In the genomic region with DNA sequence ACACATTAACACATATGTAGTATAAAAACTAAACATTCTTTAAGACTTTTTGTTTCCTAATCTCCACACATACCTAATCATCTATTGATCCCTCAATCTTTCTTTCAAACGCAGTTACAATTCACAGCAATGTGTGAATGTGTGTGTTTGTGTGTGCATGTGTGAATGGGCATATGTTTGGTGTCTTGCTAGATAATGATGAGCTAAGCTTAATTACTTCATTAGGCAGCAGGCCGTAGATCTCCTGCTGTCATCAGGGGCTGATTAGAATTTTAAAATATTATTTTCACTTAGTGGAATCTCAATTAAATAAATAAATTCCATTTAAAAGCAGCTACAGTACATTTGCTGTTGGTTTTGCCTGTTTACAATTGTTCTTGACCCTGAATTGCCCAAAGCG, we compare ENCODE assay signal across 30 cellular contexts.
"Had no signal": no experiment of that assay in that cellular context is flagged by ENCODE, and none has a peak within 500 bp of the region (broad histone marks: within the 10 kb centered on the region; RNA-seq: fewer than 3 reads in every experiment).

No MANE protein-coding gene starts in this region.

- ATAC-seq: naive thymus-derived CD4-positive, alpha-beta T cell; natural killer cell; psoas muscle; right cardiac atrium; sciatic nerve; stimulated activated memory B cell treated with anti-CD40 and anti-IgM and Interleukin-4, amounts not matched to agents 10 μg/mL and 1 μg/mL and 100 μg/mL, for 72 hours; upper lobe of right lung had no signal

- H3K79me2 ChIP-seq: parathyroid adenoma had no signal

- H3K4me3 ChIP-seq: neural progenitor cell, ovary, psoas muscle, skin epidermis, smooth muscle cell, spleen, stomach, thoracic aorta, thyroid gland, tibial nerve, upper lobe of right lung, uterus had no signal

- H3K27me3 Mint-ChIP-seq: progenitor cell of endocrine pancreas; stimulated activated memory B cell treated with anti-CD40 and anti-IgM and Interleukin-4, amounts not matched to agents 10 μg/mL and 1 μg/mL and 100 μg/mL, for 72 hours; stimulated activated naive CD8-positive, alpha-beta T cell treated with anti-CD3 and anti-CD28 coated beads, Interleukin-15, Interleukin-2, amounts not matched to agents 100 ng/mL and 50 ng/mL, for 24 hours; type B pancreatic cell had no signal

- H3K4me2 ChIP-seq: neural progenitor cell, smooth muscle cell had no signal

- H3K27ac Mint-ChIP-seq: naive thymus-derived CD4-positive, alpha-beta T cell; natural killer cell; nephron; neural progenitor cell; progenitor cell of endocrine pancreas; stimulated activated memory B cell treated with anti-CD40 and anti-IgM and Interleukin-4, amounts not matched to agents 10 μg/mL and 1 μg/mL and 100 μg/mL, for 72 hours; stimulated activated naive CD8-positive, alpha-beta T cell treated with anti-CD3 and anti-CD28 coated beads, Interleukin-15, Interleukin-2, amounts not matched to agents 100 ng/mL and 50 ng/mL, for 24 hours; type B pancreatic cell had no signal

- H2AFZ ChIP-seq: neural progenitor cell, parathyroid adenoma had no signal

- H3K36me3 Mint-ChIP-seq: natural killer cell; neural progenitor cell; stimulated activated memory B cell treated with anti-CD40 and anti-IgM and Interleukin-4, amounts not matched to agents 10 μg/mL and 1 μg/mL and 100 μg/mL, for 72 hours; type B pancreatic cell had no signal

- H3K4me1 ChIP-seq: neural progenitor cell, parathyroid adenoma, psoas muscle, spleen, stomach, thyroid gland, tibial nerve, upper lobe of right lung, uterus had no signal

- H3K4me1 Mint-ChIP-seq: naive thymus-derived CD4-positive, alpha-beta T cell; natural killer cell; nephron; neural progenitor cell; stimulated activated memory B cell treated with anti-CD40 and anti-IgM and Interleukin-4, amounts not matched to agents 10 μg/mL and 1 μg/mL and 100 μg/mL, for 72 hours had no signal

- H3K27ac ChIP-seq: neural progenitor cell, ovary, parathyroid adenoma, psoas muscle, skin epidermis, spleen, stomach, thoracic aorta, thyroid gland, tibial nerve, upper lobe of right lung, uterus had no signal

- H3K27me3 ChIP-seq: neural progenitor cell, ovary, spleen, stomach, thyroid gland, tibial nerve, upper lobe of right lung, uterus had no signal

- H3K4me3 Mint-ChIP-seq: naive thymus-derived CD4-positive, alpha-beta T cell; natural killer cell; nephron; neural progenitor cell; stimulated activated memory B cell treated with anti-CD40 and anti-IgM and Interleukin-4, amounts not matched to agents 10 μg/mL and 1 μg/mL and 100 μg/mL, for 72 hours; stimulated activated naive CD8-positive, alpha-beta T cell treated with anti-CD3 and anti-CD28 coated beads, Interleukin-15, Interleukin-2, amounts not matched to agents 100 ng/mL and 50 ng/mL, for 24 hours; type B pancreatic cell had no signal

- DNase-seq: naive thymus-derived CD4-positive, alpha-beta T cell; natural killer cell; occipital lobe; ovary; posterior cingulate gyrus; psoas muscle; right cardiac atrium; spleen; stimulated activated CD4-positive, alpha-beta T cell treated with anti-CD3 and anti-CD28 coated beads, Interleukin-12 subunit alpha, Interleukin-12 subunit beta, amount 100 ng/mL, for 4 hours; stimulated activated CD4-positive, alpha-beta T cell treated with anti-CD3 and anti-CD28 coated beads, Interleukin-1b, Interleukin-23, amount 100 ng/mL, for 48 hours; stimulated activated CD4-positive, alpha-beta T cell treated with anti-CD3 and anti-CD28 coated beads, Interleukin-4, amount 100 ng/mL, for 1 hour; stimulated activated CD4-positive, alpha-beta T cell treated with anti-CD3 and anti-CD28 coated beads, Interleukin-4, amount 100 ng/mL, for 4 hours; stimulated activated CD8-positive, alpha-beta memory T cell treated with anti-CD3 and anti-CD28 coated beads, Interleukin-4, amount 100 ng/mL, for 48 hours; stimulated activated naive CD4-positive, alpha-beta T cell treated with Interleukin-2 at 50 U/mL for 16 hours; stomach; thyroid gland; upper lobe of right lung; uterus had no signal

- H3K9me3 ChIP-seq: ovary, thoracic aorta, thyroid gland, upper lobe of right lung, uterus had no signal

- H3K36me3 ChIP-seq: neural progenitor cell, ovary, spleen, stomach, thoracic aorta, thyroid gland, tibial nerve, upper lobe of right lung, uterus had no signal

- H3K9me3 Mint-ChIP-seq: nephron, neural progenitor cell had no signal

- H3K9ac ChIP-seq: neural progenitor cell, parathyroid adenoma had no signal
